ENCODE assay signal across 8 cellular contexts in genomic region chr9:134059661-134060395, GRCh38. TPM values are rescaled to one million over a fixed set of nuclear protein-coding genes. Genes with fewer than 3 reads are reported as not detected.
DNase-seq lines count a peak whose midpoint lies in the region; ATAC-seq and TF ChIP-seq lines count a peak whose summit lies in the region.

No MANE protein-coding gene starts in this region.

- peaks cover 0 to 49% (median 28%) of the 10 kb centered on the region in 4 donors for H3K4me1 ChIP-seq in right lobe of liver
- H3K4me1 ChIP-seq in mesenchymal stem cell (ENCODE audit: control insufficient read depth, insufficient read depth, low read depth, low read length) = peaks cover 74% of the 10 kb centered on the region

- intact Hi-C loops in activated naive CD4-positive, alpha-beta T cell treated with anti-CD3 and anti-CD28 coated beads for 36 hours (cut with micrococcal nuclease) = loop anchor here (10.0 kb wide), 1 partner anchor 915 kb away; no protein-coding TSS in a partner anchor
- intact Hi-C loops in right lobe of liver (cut with DNase I) = no loop called here

- no peak overlapping the region for H3K14ac ChIP-seq in mesenchymal stem cell (ENCODE audit: low read length in 2 of 2)

- H3K36me3 Mint-ChIP-seq in activated naive CD4-positive, alpha-beta T cell treated with anti-CD3 and anti-CD28 coated beads for 36 hours (ENCODE audit: low read depth) = no peaks in the 10 kb centered on the region

- 61% methylated on average over 7 of the region's 17 CpGs for WGBS in right lobe of liver (ENCODE audit: insufficient coverage, low coverage, low lambda C conversion rate, missing lambda C conversion rate)
- 95% methylated on average over 17 of the region's 17 CpGs for WGBS in mesenchymal stem cell

- peak; percentile 76 for ATAC-seq in HG02884 (IDR thresholded peaks at IDR 0.05; ENCODE audit: unreplicated experiment)
- ATAC-seq in right lobe of liver = no peak

- H3K27ac Mint-ChIP-seq in activated naive CD4-positive, alpha-beta T cell treated with anti-CD3 and anti-CD28 coated beads for 36 hours = peak overlapping the region; percentile 9

- CTCF ChIA-PET in activated naive CD4-positive, alpha-beta T cell treated with anti-CD3 and anti-CD28 coated beads for 36 hours (lab: Charles Lee) = no interaction called here

- no peak overlapping the region for H3K4ac ChIP-seq in mesenchymal stem cell (ENCODE audit: low read depth in 1 of 2, low read length in 2 of 2)

- H3K9me3 ChIP-seq in right lobe of liver (no peaks in the 10 kb centered on the region), mesenchymal stem cell (ENCODE audit: control insufficient read depth, low read length) (no peaks in the 10 kb centered on the region)

- no peak for TF ChIP-seq POLR2A in right lobe of liver (IDR thresholded peaks at IDR 0.05)

- H4K8ac ChIP-seq in mesenchymal stem cell (ENCODE audit: low read length) = no peak overlapping the region

- TF ChIP-seq CTCF in right lobe of liver (IDR thresholded peaks at IDR 0.05) = no peak

- no peaks in the 10 kb centered on the region for H3K36me3 ChIP-seq in right lobe of liver
- peaks cover 0 to 60% of the 10 kb centered on the region in 2 experiments for H3K36me3 ChIP-seq in mesenchymal stem cell (ENCODE audit: control insufficient read depth in 1 of 2, insufficient read depth in 2 of 2, low read depth in 1 of 2, low read length in 2 of 2)

- H3K27me3 ChIP-seq in right lobe of liver (no peaks in the 10 kb centered on the region), mesenchymal stem cell (ENCODE audit: control insufficient read depth in 1 of 2, insufficient read depth in 1 of 2, low read length in 2 of 2) (no peaks in the 10 kb centered on the region)

- no peak overlapping the region for H2BK12ac ChIP-seq in mesenchymal stem cell (ENCODE audit: low read length in 2 of 2)

- no peak overlapping the region for H3K23ac ChIP-seq in mesenchymal stem cell (ENCODE audit: low read length in 2 of 2)

- no peak overlapping the region for H2AFZ ChIP-seq in mesenchymal stem cell (ENCODE audit: low read depth, low read length)

- H3K27me3 Mint-ChIP-seq in activated naive CD4-positive, alpha-beta T cell treated with anti-CD3 and anti-CD28 coated beads for 36 hours (ENCODE audit: low read depth) = no peaks in the 10 kb centered on the region

- H3K9ac ChIP-seq in mesenchymal stem cell (ENCODE audit: low read length) = no peak overlapping the region

- H3K4me3 ChIP-seq in right lobe of liver = no peak overlapping the region
- H3K4me3 ChIP-seq in mesenchymal stem cell (ENCODE audit: insufficient read depth in 1 of 2, low read depth in 1 of 2, low read length in 2 of 2) = no peak overlapping the region

- no peak overlapping the region for H3K4me2 ChIP-seq in mesenchymal stem cell (ENCODE audit: low read length, poor library complexity, severe bottlenecking)

- no peak overlapping the region for H2AK5ac ChIP-seq in mesenchymal stem cell (ENCODE audit: low read length, severe bottlenecking)

- peaks cover 44% of the 10 kb centered on the region for H3K4me1 Mint-ChIP-seq in activated naive CD4-positive, alpha-beta T cell treated with anti-CD3 and anti-CD28 coated beads for 36 hours (ENCODE audit: low read depth)

- H3K9me3 Mint-ChIP-seq in activated naive CD4-positive, alpha-beta T cell treated with anti-CD3 and anti-CD28 coated beads for 36 hours = no peaks in the 10 kb centered on the region

- H3K79me1 ChIP-seq in mesenchymal stem cell (replicated peaks; ENCODE audit: low read length, poor library complexity, severe bottlenecking) = peaks cover 37% of the 10 kb centered on the region

- no peak overlapping the region for H3K4me3 Mint-ChIP-seq in activated naive CD4-positive, alpha-beta T cell treated with anti-CD3 and anti-CD28 coated beads for 36 hours

- H3K27ac ChIP-seq in right lobe of liver (no peak overlapping the region), mesenchymal stem cell (ENCODE audit: low read length, poor library complexity, severe bottlenecking) (no peak overlapping the region)

- no peak overlapping the region for H3K18ac ChIP-seq in mesenchymal stem cell (ENCODE audit: low read depth in 1 of 2, low read length in 2 of 2)

- no peak overlapping the region for H2BK15ac ChIP-seq in mesenchymal stem cell (ENCODE audit: low read depth, poor library complexity, severe bottlenecking)

- peak; percentile 8 for DNase-seq in activated naive CD4-positive, alpha-beta T cell treated with anti-CD3 and anti-CD28 coated beads for 36 hours
- no peak for DNase-seq in activated naive CD4-positive, alpha-beta T cell (lab: John Stamatoyannopoulos, UW)
- DNase-seq in SIG-M5 treated with dmso at 0.1 percent for 504 hours (lab: John Stamatoyannopoulos, UW; ENCODE audit: unreplicated experiment) (peak; percentile 96), right lobe of liver (peak in 2 of 3 donors; percentile 45 to 53), GM03348 (ENCODE audit: low spot score) (no peak), SHP77 (lab: John Stamatoyannopoulos, UW) (no peak), mesenchymal stem cell (no peak)

- no peak overlapping the region for H2BK120ac ChIP-seq in mesenchymal stem cell (ENCODE audit: low read depth, low read length)

- H4K91ac ChIP-seq in mesenchymal stem cell (ENCODE audit: low read length) = no peak overlapping the region

- H2BK5ac ChIP-seq in mesenchymal stem cell (ENCODE audit: low read depth, low read length, poor library complexity, severe bottlenecking) = no peak overlapping the region

RNA-seq across cellular contexts. Expression of gene BRD3, which starts 8.0 kb away (rescaled TPM):
- total RNA-seq in activated naive CD4-positive, alpha-beta T cell treated with anti-CD3 and anti-CD28 coated beads for 36 hours = 10 to 100 TPM; 34.2 to 36.6 TPM
- total RNA-seq in right lobe of liver = 10 to 100 TPM; 10.7 to 25.4 (median 21.1) TPM
- polyA plus RNA-seq in mesenchymal stem cell (2013, experiment 1 of 2) = 15.9 TPM
- 15.0 TPM for polyA plus RNA-seq in mesenchymal stem cell (2013, experiment 2 of 2)

RNA-seq across cellular contexts. Expression of gene BRD3OS, which starts 34.5 kb away (rescaled TPM):
- 1 to 10 TPM; 6.3 to 6.7 TPM for total RNA-seq in activated naive CD4-positive, alpha-beta T cell treated with anti-CD3 and anti-CD28 coated beads for 36 hours
- total RNA-seq in right lobe of liver = 1 to 10 TPM; 3.2 to 8.1 (median 5.9) TPM
- polyA plus RNA-seq in mesenchymal stem cell (2013, experiment 1 of 2) = 23.6 TPM
- polyA plus RNA-seq in mesenchymal stem cell (2013, experiment 2 of 2) = 26.5 TPM

Comparison
In these comparisons a context has a peak if more than half of its experiments do, and no peak if none do; other contexts are left out.
1. DNase-seq: peak in activated naive CD4-positive, alpha-beta T cell treated with anti-CD3 and anti-CD28 coated beads for 36 hours (single experiment), SIG-M5 treated with dmso at 0.1 percent for 504 hours (single experiment) and right lobe of liver (2 of 3); none in activated naive CD4-positive, alpha-beta T cell (0 of 4), GM03348 (single experiment), SHP77 (0 of 2) and mesenchymal stem cell (single experiment).